ENCODE assay signal across 30 cellular contexts in the genomic region with DNA sequence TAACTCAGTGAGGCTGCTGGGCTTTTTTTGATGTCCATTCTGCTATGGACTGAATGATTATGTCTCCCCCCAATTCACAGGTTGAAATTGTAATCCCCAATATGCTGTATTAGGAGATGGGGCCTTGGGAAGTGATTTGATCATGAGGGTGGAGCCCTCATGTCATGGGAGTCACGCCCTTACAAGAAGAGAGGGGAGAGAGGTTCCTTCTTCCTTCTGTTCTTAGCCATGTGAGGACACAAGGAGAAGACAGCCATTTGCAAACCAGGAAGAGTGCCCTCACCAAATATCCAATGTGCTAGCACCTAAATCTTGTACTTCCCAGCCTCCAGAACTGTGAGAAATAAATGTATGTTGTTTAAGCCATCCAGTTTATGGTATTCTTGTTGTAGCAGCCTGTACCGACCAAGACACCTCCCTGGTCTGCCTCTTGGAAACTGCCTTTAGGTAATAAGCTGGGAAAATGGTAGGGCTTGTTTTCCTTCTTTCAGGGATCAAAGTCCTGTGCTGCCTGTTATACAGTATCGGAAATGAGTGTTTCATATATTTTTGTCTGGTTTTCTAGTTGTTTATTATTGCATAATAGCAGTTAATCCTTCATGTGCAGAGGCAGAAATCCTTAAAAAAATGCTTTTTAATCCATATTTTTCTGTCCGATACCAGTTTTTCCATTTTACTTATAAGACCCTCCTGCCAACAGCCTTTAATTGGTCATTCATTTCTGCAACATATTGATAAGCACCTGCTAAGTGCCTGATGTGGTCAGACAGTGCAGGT. TPM values are rescaled to one million over a fixed set of nuclear protein-coding genes. Genes with fewer than 3 reads are reported as not detected.
DNase-seq lines count a peak whose midpoint lies in the region; ATAC-seq and TF ChIP-seq lines count a peak whose summit lies in the region.
"Had no signal": no experiment of that assay in that cellular context is flagged by ENCODE, and none has a peak within 500 bp of the region (broad histone marks: within the 10 kb centered on the region; RNA-seq: fewer than 3 reads in every experiment).

No MANE protein-coding gene starts in this region.

- no peak for ATAC-seq in activated T-cell treated with anti-CD3 and anti-CD28 coated beads, Interleukin-2, amount 50 U/mL, for 72 hours (replicated peaks in 1 of 2)
- ATAC-seq in activated T-cell treated with anti-CD3 and anti-CD28 coated beads, Interleukin-2, amount 50 U/mL, for 4 hours, result no peak
- no peak for ATAC-seq in effector memory CD8-positive, alpha-beta T cell (replicated peaks)
- no peak for ATAC-seq in naive thymus-derived CD4-positive, alpha-beta T cell
- ATAC-seq in activated naive CD8-positive, alpha-beta T cell treated with anti-CD3 and anti-CD28 coated beads, Interleukin-2, amount 50 U/mL, for 24 hours, result no peak
- no peak for ATAC-seq in HG03039 (IDR thresholded peaks at IDR 0.05; ENCODE audit: unreplicated experiment)
- ATAC-seq: natural killer cell treated with Interleukin-12 subunit alpha and Interleukin-12 subunit beta and Interleukin-15 and Interleukin-18, amount 100 ng/mL, for 72 hours; right cardiac atrium had no signal

- DNase-seq in activated T-cell treated with anti-CD3 and anti-CD28 coated beads, Interleukin-2, amount 50 U/mL, for 72 hours, result no peak
- no peak for DNase-seq in activated T-cell treated with anti-CD3 and anti-CD28 coated beads, Interleukin-2, amount 50 U/mL, for 4 hours
- no peak for DNase-seq in effector memory CD8-positive, alpha-beta T cell
- no peak for DNase-seq in naive thymus-derived CD4-positive, alpha-beta T cell
- no peak for DNase-seq in activated naive CD8-positive, alpha-beta T cell treated with anti-CD3 and anti-CD28 coated beads, Interleukin-2, amount 50 U/mL, for 24 hours
- DNase-seq in right atrium auricular region (ENCODE audit: low spot score) (no peak), amygdala (lab: John Stamatoyannopoulos, UW) (no peak)
- DNase-seq: activated CD4-positive, alpha-beta memory T cell treated with anti-CD3 and anti-CD28 coated beads for 36 hours; activated CD4-positive, CD25-positive, alpha-beta regulatory T cell; activated CD8-positive, alpha-beta memory T cell treated with anti-CD3 and anti-CD28 coated beads, Interleukin-2, amount 50 U/mL, for 48 hours; activated gamma-delta T cell; activated naive CD8-positive, alpha-beta T cell treated with anti-CD3 and anti-CD28 coated beads, Interleukin-2, amount 10 ng/mL, durations not matched to agents 7 days and 5 days; CD4-positive, alpha-beta T cell; cerebellar nuclear complex; GOT3; midbrain; NCI-H1092; NCI-H2029; NCI-H526; ovary; Peyer's patch; right cardiac atrium; SIG-M5; spleen; stimulated activated CD4-positive, alpha-beta T cell treated with anti-CD3 and anti-CD28 coated beads, Interleukin-2, amount 100 ng/mL, for 48 hours; uterus had no signal

- peak overlapping the region; percentile 80 for H3K27ac Mint-ChIP-seq in activated T-cell treated with anti-CD3 and anti-CD28 coated beads, Interleukin-2, amount 50 U/mL, for 72 hours
- peak overlapping the region; percentile 30 to 32 for H3K27ac Mint-ChIP-seq in effector memory CD8-positive, alpha-beta T cell
- peak overlapping the region in 7 of 9 donors; percentile 9 to 79 (median 56) for H3K27ac Mint-ChIP-seq in naive thymus-derived CD4-positive, alpha-beta T cell
- no peak overlapping the region for H3K27ac Mint-ChIP-seq in activated naive CD8-positive, alpha-beta T cell treated with anti-CD3 and anti-CD28 coated beads, Interleukin-2, amount 50 U/mL, for 24 hours
- H3K27ac Mint-ChIP-seq: activated CD4-positive, alpha-beta memory T cell treated with anti-CD3 and anti-CD28 coated beads for 36 hours; activated naive CD8-positive, alpha-beta T cell treated with anti-CD3 and anti-CD28 coated beads, Interleukin-2, amount 10 ng/mL, durations not matched to agents 7 days and 5 days; CD4-positive, alpha-beta T cell; IgD-negative memory B cell had no signal

- no peak overlapping the region for H3K4me3 ChIP-seq in naive thymus-derived CD4-positive, alpha-beta T cell (ENCODE audit: low read length)
- no peak overlapping the region for H3K4me3 ChIP-seq in right atrium auricular region
- H3K4me3 ChIP-seq: ovary, Peyer's patch, spleen, suprapubic skin, uterus had no signal

- peaks cover 25% of the 10 kb centered on the region for H3K4me1 Mint-ChIP-seq in activated T-cell treated with anti-CD3 and anti-CD28 coated beads, Interleukin-2, amount 50 U/mL, for 72 hours (ENCODE audit: low read depth)
- H3K4me1 Mint-ChIP-seq in activated T-cell treated with anti-CD3 and anti-CD28 coated beads, Interleukin-2, amount 50 U/mL, for 4 hours (ENCODE audit: low read depth), result peaks cover 28% of the 10 kb centered on the region
- H3K4me1 Mint-ChIP-seq in effector memory CD8-positive, alpha-beta T cell (ENCODE audit: low read depth in 2 of 2), result peaks cover 8 to 39% of the 10 kb centered on the region in 2 donors
- H3K4me1 Mint-ChIP-seq in naive thymus-derived CD4-positive, alpha-beta T cell, result peaks cover 11 to 37% (median 29%) of the 10 kb centered on the region in 7 donors
- H3K4me1 Mint-ChIP-seq in activated naive CD8-positive, alpha-beta T cell treated with anti-CD3 and anti-CD28 coated beads, Interleukin-2, amount 50 U/mL, for 24 hours, result peaks cover 17% of the 10 kb centered on the region

- POLR2A ChIA-PET in naive thymus-derived CD4-positive, alpha-beta T cell (lab: Charles Lee), result interaction anchor here (0.7 kb wide), 1 partner anchor 16 kb away, joined by 4 read pairs; no protein-coding TSS in a partner anchor

- no peaks in the 10 kb centered on the region for H3K9me3 Mint-ChIP-seq in activated T-cell treated with anti-CD3 and anti-CD28 coated beads, Interleukin-2, amount 50 U/mL, for 72 hours
- H3K9me3 Mint-ChIP-seq in activated T-cell treated with anti-CD3 and anti-CD28 coated beads, Interleukin-2, amount 50 U/mL, for 4 hours, result no peaks in the 10 kb centered on the region
- H3K9me3 Mint-ChIP-seq in effector memory CD8-positive, alpha-beta T cell, result no peaks in the 10 kb centered on the region
- no peaks in the 10 kb centered on the region for H3K9me3 Mint-ChIP-seq in naive thymus-derived CD4-positive, alpha-beta T cell
- H3K9me3 Mint-ChIP-seq in activated naive CD8-positive, alpha-beta T cell treated with anti-CD3 and anti-CD28 coated beads, Interleukin-2, amount 50 U/mL, for 24 hours, result no peaks in the 10 kb centered on the region
- H3K9me3 Mint-ChIP-seq: activated CD4-positive, alpha-beta memory T cell treated with anti-CD3 and anti-CD28 coated beads for 36 hours; activated naive CD8-positive, alpha-beta T cell treated with anti-CD3 and anti-CD28 coated beads, Interleukin-2, amount 10 ng/mL, durations not matched to agents 7 days and 5 days; CD4-positive, alpha-beta T cell; IgD-negative memory B cell; natural killer cell treated with Interleukin-12 subunit alpha and Interleukin-12 subunit beta and Interleukin-15 and Interleukin-18, amount 100 ng/mL, for 72 hours had no signal

- H3K4me1 ChIP-seq in naive thymus-derived CD4-positive, alpha-beta T cell (ENCODE audit: control insufficient read depth in 2 of 2, insufficient read depth in 2 of 2, low read length in 2 of 2), result peaks cover 3 to 11% of the 10 kb centered on the region in 2 donors
- H3K4me1 ChIP-seq in right atrium auricular region, result no peaks in the 10 kb centered on the region
- H3K4me1 ChIP-seq: Peyer's patch, uterus had no signal

- peaks cover 7 to 26% of the 10 kb centered on the region in 2 donors for H3K36me3 Mint-ChIP-seq in activated T-cell treated with anti-CD3 and anti-CD28 coated beads, Interleukin-2, amount 50 U/mL, for 72 hours (ENCODE audit: insufficient read depth in 2 of 2)
- H3K36me3 Mint-ChIP-seq in activated T-cell treated with anti-CD3 and anti-CD28 coated beads, Interleukin-2, amount 50 U/mL, for 4 hours (ENCODE audit: insufficient read depth), result peaks cover 35% of the 10 kb centered on the region
- H3K36me3 Mint-ChIP-seq in effector memory CD8-positive, alpha-beta T cell (ENCODE audit: insufficient read depth), result peaks cover 38% of the 10 kb centered on the region
- peaks cover 5 to 36% (median 25%) of the 10 kb centered on the region in 5 donors for H3K36me3 Mint-ChIP-seq in naive thymus-derived CD4-positive, alpha-beta T cell
- H3K36me3 Mint-ChIP-seq in activated naive CD8-positive, alpha-beta T cell treated with anti-CD3 and anti-CD28 coated beads, Interleukin-2, amount 50 U/mL, for 24 hours (ENCODE audit: low read depth), result peaks cover 31% of the 10 kb centered on the region

- TF ChIP-seq CTCF in right atrium auricular region (IDR thresholded peaks at IDR 0.05), result no peak

- intact Hi-C loops in naive thymus-derived CD4-positive, alpha-beta T cell (cut with micrococcal nuclease), result no loop called here

- no peaks in the 10 kb centered on the region for H3K9me3 ChIP-seq in naive thymus-derived CD4-positive, alpha-beta T cell (ENCODE audit: control insufficient read depth in 2 of 3, low read length in 3 of 3)
- H3K9me3 ChIP-seq in right atrium auricular region, result no peaks in the 10 kb centered on the region
- H3K9me3 ChIP-seq: ovary, Peyer's patch, spleen, suprapubic skin, uterus had no signal

- H3K36me3 ChIP-seq in naive thymus-derived CD4-positive, alpha-beta T cell (ENCODE audit: control insufficient read depth in 2 of 3, insufficient read depth in 3 of 3, low read length in 3 of 3), result no peaks in the 10 kb centered on the region
- H3K36me3 ChIP-seq in right atrium auricular region, result no peaks in the 10 kb centered on the region
- H3K36me3 ChIP-seq: ovary, Peyer's patch, uterus had no signal

- H3K27me3 Mint-ChIP-seq in activated T-cell treated with anti-CD3 and anti-CD28 coated beads, Interleukin-2, amount 50 U/mL, for 72 hours (ENCODE audit: low read depth), result no peaks in the 10 kb centered on the region
- no peaks in the 10 kb centered on the region for H3K27me3 Mint-ChIP-seq in activated T-cell treated with anti-CD3 and anti-CD28 coated beads, Interleukin-2, amount 50 U/mL, for 4 hours (ENCODE audit: low read depth)
- no peaks in the 10 kb centered on the region for H3K27me3 Mint-ChIP-seq in effector memory CD8-positive, alpha-beta T cell
- no peaks in the 10 kb centered on the region for H3K27me3 Mint-ChIP-seq in naive thymus-derived CD4-positive, alpha-beta T cell
- no peaks in the 10 kb centered on the region for H3K27me3 Mint-ChIP-seq in activated naive CD8-positive, alpha-beta T cell treated with anti-CD3 and anti-CD28 coated beads, Interleukin-2, amount 50 U/mL, for 24 hours
- H3K27me3 Mint-ChIP-seq: activated CD4-positive, alpha-beta memory T cell treated with anti-CD3 and anti-CD28 coated beads for 36 hours; activated naive CD8-positive, alpha-beta T cell treated with anti-CD3 and anti-CD28 coated beads, Interleukin-2, amount 10 ng/mL, durations not matched to agents 7 days and 5 days; CD4-positive, alpha-beta T cell; IgD-negative memory B cell; natural killer cell treated with Interleukin-12 subunit alpha and Interleukin-12 subunit beta and Interleukin-15 and Interleukin-18, amount 100 ng/mL, for 72 hours had no signal

- H3K27ac ChIP-seq in naive thymus-derived CD4-positive, alpha-beta T cell (ENCODE audit: low read depth, low read length), result no peak overlapping the region
- no peak overlapping the region for H3K27ac ChIP-seq in right atrium auricular region
- H3K27ac ChIP-seq: ovary, spleen, suprapubic skin, uterus had no signal

- H3K27me3 ChIP-seq in naive thymus-derived CD4-positive, alpha-beta T cell (ENCODE audit: control insufficient read depth in 2 of 2, insufficient read depth in 2 of 2, low read length in 2 of 2), result no peaks in the 10 kb centered on the region
- H3K27me3 ChIP-seq in right atrium auricular region, result no peaks in the 10 kb centered on the region
- H3K27me3 ChIP-seq: ovary, Peyer's patch, spleen, suprapubic skin, uterus had no signal

- H3K4me3 Mint-ChIP-seq in activated T-cell treated with anti-CD3 and anti-CD28 coated beads, Interleukin-2, amount 50 U/mL, for 72 hours, result no peak overlapping the region
- no peak overlapping the region for H3K4me3 Mint-ChIP-seq in activated T-cell treated with anti-CD3 and anti-CD28 coated beads, Interleukin-2, amount 50 U/mL, for 4 hours
- H3K4me3 Mint-ChIP-seq in effector memory CD8-positive, alpha-beta T cell, result no peak overlapping the region
- no peak overlapping the region for H3K4me3 Mint-ChIP-seq in naive thymus-derived CD4-positive, alpha-beta T cell
- H3K4me3 Mint-ChIP-seq in activated naive CD8-positive, alpha-beta T cell treated with anti-CD3 and anti-CD28 coated beads, Interleukin-2, amount 50 U/mL, for 24 hours, result no peak overlapping the region
- H3K4me3 Mint-ChIP-seq: activated CD4-positive, alpha-beta memory T cell treated with anti-CD3 and anti-CD28 coated beads for 36 hours; activated naive CD8-positive, alpha-beta T cell treated with anti-CD3 and anti-CD28 coated beads, Interleukin-2, amount 10 ng/mL, durations not matched to agents 7 days and 5 days; CD4-positive, alpha-beta T cell; IgD-negative memory B cell; natural killer cell treated with Interleukin-12 subunit alpha and Interleukin-12 subunit beta and Interleukin-15 and Interleukin-18, amount 100 ng/mL, for 72 hours had no signal

- CTCF ChIA-PET in naive thymus-derived CD4-positive, alpha-beta T cell (lab: Charles Lee), result interaction anchor here (7.1 kb wide), 1 partner anchor 363 kb away, joined by 91 read pairs; no protein-coding TSS in a partner anchor

RNA-seq across cellular contexts. Expression of a gene that starts 16.3 kb away (rescaled TPM):
- 10 to 100 TPM; 37.7 to 44.9 TPM for total RNA-seq in activated T-cell treated with anti-CD3 and anti-CD28 coated beads, Interleukin-2, amount 50 U/mL, for 72 hours
- total RNA-seq in activated T-cell treated with anti-CD3 and anti-CD28 coated beads, Interleukin-2, amount 50 U/mL, for 4 hours, result 10 to 100 TPM; 22.2 to 26.7 (median 23.6) TPM
- 10 to 100 TPM; 15.3 to 28.2 (median 22.1) TPM for total RNA-seq in naive thymus-derived CD4-positive, alpha-beta T cell
- polyA plus RNA-seq in naive thymus-derived CD4-positive, alpha-beta T cell, result 10 to 100 TPM in 1 of 2 donors, 1 to 10 TPM in 1; 8.4 to 15.6 TPM
- total RNA-seq in right atrium auricular region, result 1 to 10 TPM; 6.2 to 8.0 TPM

RNA-seq across cellular contexts. Expression of a gene that starts 23.1 kb away (rescaled TPM):
- total RNA-seq in activated T-cell treated with anti-CD3 and anti-CD28 coated beads, Interleukin-2, amount 50 U/mL, for 72 hours, result 1 to 10 TPM in 1 of 2 donors, under 1 TPM in 1; 0.65 to 1.5 TPM
- 1 to 10 TPM in 2 of 3 donors, under 1 TPM in 1; 0.79 to 2.5 (median 1.7) TPM for total RNA-seq in activated T-cell treated with anti-CD3 and anti-CD28 coated beads, Interleukin-2, amount 50 U/mL, for 4 hours
- 1 to 10 TPM in 1 of 5 experiments, under 1 TPM in 4; 0.60 to 1.3 (median 0.94) TPM for total RNA-seq in naive thymus-derived CD4-positive, alpha-beta T cell
- 1 to 10 TPM; 4.2 TPM for polyA plus RNA-seq in naive thymus-derived CD4-positive, alpha-beta T cell
- total RNA-seq in right atrium auricular region, result 10 to 100 TPM; 16.5 to 28.0 TPM

Comparison
In these comparisons a context has a peak if more than half of its experiments do, and no peak if none do; other contexts are left out.
1. RNA of a gene that starts 23.1 kb away (total RNA-seq): 16.5 to 28.0 TPM in right atrium auricular region; 0.79 to 2.5 TPM in activated T-cell treated with anti-CD3 and anti-CD28 coated beads, Interleukin-2, amount 50 U/mL, for 4 hours, 0.65 to 1.5 TPM in activated T-cell treated with anti-CD3 and anti-CD28 coated beads, Interleukin-2, amount 50 U/mL, for 72 hours and 0.60 to 1.3 TPM in naive thymus-derived CD4-positive, alpha-beta T cell; every median in the first group is over 4 times any median in the second.